Comparison of ENCODE assay signal across 26 cellular contexts in the genomic region with DNA sequence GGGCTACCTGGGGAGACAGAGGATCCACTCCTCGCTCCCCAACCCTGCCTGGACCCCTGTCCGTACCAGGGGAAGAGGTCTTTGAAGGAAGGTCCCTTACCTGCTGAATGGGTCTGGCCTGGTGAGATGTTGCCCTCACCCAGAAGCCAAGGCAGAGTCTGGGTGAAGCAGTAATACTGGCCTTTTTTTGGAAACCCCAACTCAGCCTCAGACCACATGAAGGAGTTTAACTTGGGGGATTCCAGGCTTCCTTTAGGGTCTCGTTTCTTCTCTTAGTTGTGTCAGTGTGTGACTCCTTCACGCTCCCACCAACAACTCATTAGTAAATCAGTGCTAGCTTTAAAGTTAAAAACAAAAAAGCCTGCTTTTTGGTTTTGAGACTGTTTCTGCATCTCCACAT. TPM values are rescaled to one million over a fixed set of nuclear protein-coding genes. Genes with fewer than 3 reads are reported as not detected.
"Had no signal": no experiment of that assay in that cellular context is flagged by ENCODE, and none has a peak within 500 bp of the region (broad histone marks: within the 10 kb centered on the region; RNA-seq: fewer than 3 reads in every experiment).

No MANE protein-coding gene starts in this region.

- H3K9me3 Mint-ChIP-seq: activated T-helper 1 cell treated with anti-CD3 and anti-CD28 coated beads, Interleukin-12 subunit alpha, Interleukin-12 subunit beta, Interleukin-2, Interleukin-4 antibody, amounts not matched to agents 30 ng/mL and 10 ng/mL and 1 ng/mL, durations not matched to agents 14 hours and 24 hours and 36 hours had no signal

- H3K27me3 Mint-ChIP-seq: activated naive CD8-positive, alpha-beta T cell had no signal

- H3K9me3 ChIP-seq: breast epithelium, colonic mucosa, Peyer's patch had no signal

- H3K4me3 ChIP-seq: breast epithelium, colonic mucosa, Peyer's patch had no signal

- H3K36me3 ChIP-seq: breast epithelium, colonic mucosa, Peyer's patch had no signal

- H3K4me3 Mint-ChIP-seq: activated naive CD4-positive, alpha-beta T cell treated with anti-CD3 and anti-CD28 coated beads for 36 hours; activated naive CD8-positive, alpha-beta T cell; activated T-helper 1 cell treated with anti-CD3 and anti-CD28 coated beads, Interleukin-12 subunit alpha, Interleukin-12 subunit beta, Interleukin-2, Interleukin-4 antibody, amounts not matched to agents 30 ng/mL and 10 ng/mL and 1 ng/mL, durations not matched to agents 14 hours and 24 hours and 36 hours; T-helper 17 cell; WTC11 had no signal

- H3K27ac ChIP-seq: breast epithelium, colonic mucosa, Peyer's patch had no signal

- DNase-seq: activated CD4-positive, alpha-beta T cell treated with anti-CD3 and anti-CD28 coated beads for 48 hours; activated CD4-positive, alpha-beta T cell treated with anti-CD3 and anti-CD28 coated beads, Interleukin-2, amount 50 U/mL, for 4 hours; activated CD4-positive, CD25-positive, alpha-beta regulatory T cell treated with anti-CD3 and anti-CD28 coated beads, Interleukin-2, amount 50 U/mL, for 72 hours; activated CD8-positive, alpha-beta memory T cell treated with anti-CD3 and anti-CD28 coated beads for 24 hours; activated effector memory CD4-positive, alpha-beta T cell treated with Interleukin-2 at 50 U/mL for 16 hours; activated naive CD4-positive, alpha-beta T cell treated with anti-CD3 and anti-CD28 coated beads for 36 hours; aorta; caudate nucleus; colonic mucosa; Karpas-422; MM.1S; NCI-H1105; NCI-H1436 treated with DMSO at 0.1 percent for 48 hours; NCI-H187; NCI-H2081 treated with DMSO at 0.1 percent for 48 hours; NCI-H446; NCI-H524; Peyer's patch; SHP77 treated with DMSO at 0.1 percent for 48 hours; T-helper 17 cell; T-helper 9 cell had no signal

- H3K4me1 ChIP-seq: breast epithelium, colonic mucosa, Peyer's patch had no signal

- H3K27me3 ChIP-seq: breast epithelium, colonic mucosa, Peyer's patch had no signal

- H3K27ac Mint-ChIP-seq: activated naive CD4-positive, alpha-beta T cell treated with anti-CD3 and anti-CD28 coated beads for 36 hours; activated naive CD8-positive, alpha-beta T cell; activated T-helper 1 cell treated with anti-CD3 and anti-CD28 coated beads, Interleukin-12 subunit alpha, Interleukin-12 subunit beta, Interleukin-2, Interleukin-4 antibody, amounts not matched to agents 30 ng/mL and 10 ng/mL and 1 ng/mL, durations not matched to agents 14 hours and 24 hours and 36 hours; T-helper 17 cell; WTC11 had no signal

- ATAC-seq: T-helper 17 cell, WTC11 had no signal

RNA-seq across cellular contexts. Expression of a gene that starts 45.6 kb away (rescaled TPM):
- total RNA-seq: activated naive CD4-positive, alpha-beta T cell treated with anti-CD3 and anti-CD28 coated beads for 36 hours; activated T-helper 1 cell treated with anti-CD3 and anti-CD28 coated beads, Interleukin-12 subunit alpha, Interleukin-12 subunit beta, Interleukin-2, Interleukin-4 antibody, amounts not matched to agents 30 ng/mL and 10 ng/mL and 1 ng/mL, durations not matched to agents 14 hours and 24 hours and 36 hours; breast epithelium; colonic mucosa; Peyer's patch; SK-MEL-5; T-helper 17 cell had no signal
- polyA plus RNA-seq: aorta had no signal

RNA-seq across cellular contexts. Expression of a gene that starts 48.6 kb away (rescaled TPM):
- total RNA-seq: activated naive CD4-positive, alpha-beta T cell treated with anti-CD3 and anti-CD28 coated beads for 36 hours; activated T-helper 1 cell treated with anti-CD3 and anti-CD28 coated beads, Interleukin-12 subunit alpha, Interleukin-12 subunit beta, Interleukin-2, Interleukin-4 antibody, amounts not matched to agents 30 ng/mL and 10 ng/mL and 1 ng/mL, durations not matched to agents 14 hours and 24 hours and 36 hours; SK-MEL-5 had no signal
